ENCODE assay signal across 13 cellular contexts in genomic region chr19:46782355-46783019, GRCh38. TPM values are rescaled to one million over a fixed set of nuclear protein-coding genes. Genes with fewer than 3 reads are reported as not detected.
DNase-seq lines count a peak whose midpoint lies in the region; ATAC-seq, FAIRE-seq and TF ChIP-seq lines count a peak whose summit lies in the region.
"Had no signal": no experiment of that assay in that cellular context is flagged by ENCODE, and none has a peak within 500 bp of the region (broad histone marks: within the 10 kb centered on the region; RNA-seq: fewer than 3 reads in every experiment).

No MANE protein-coding gene starts in this region.

- no peak overlapping the region for H2AK5ac ChIP-seq in H1 (ENCODE audit: low read depth, low read length)

- no peaks in the 10 kb centered on the region for H3K36me3 Mint-ChIP-seq in T-helper 17 cell (ENCODE audit: low read depth)

- WGBS in HepG2 (ENCODE audit: low lambda C conversion rate) = 98% methylated on average over 7 of the region's 7 CpGs
- WGBS in right lobe of liver (ENCODE audit: insufficient coverage, low coverage, low lambda C conversion rate, missing lambda C conversion rate) = 87% methylated on average over 5 of the region's 7 CpGs
- WGBS in H1 (ENCODE audit: extremely low coverage in 1 of 2, insufficient coverage in 1 of 2, insufficient read length in 1 of 2, insufficient replicate concordance in 2 of 2, low coverage in 1 of 2, low lambda C conversion rate in 2 of 2, missing lambda C conversion rate in 1 of 2), 2 experiments = 95% methylated on average over 7 of the region's 7 CpGs; no CpG with 5 or more reads in 1 of the 2 experiments

- H4K20me1 ChIP-seq in HepG2 (ENCODE audit: insufficient read depth, low read length) = peaks cover 38% of the 10 kb centered on the region
- H4K20me1 ChIP-seq in H1 (replicated peaks in 1 of 2; ENCODE audit: control insufficient read depth in 1 of 2, insufficient read depth in 2 of 2, low read length in 2 of 2) = peaks cover 22 to 35% of the 10 kb centered on the region in 2 experiments

- no peak for TF ChIP-seq RAD21 in HepG2 (CRISPR knock-in tag; IDR thresholded peaks at IDR 0.05)
- no peak for TF ChIP-seq RAD21 in H1 (IDR thresholded peaks at IDR 0.05 in 1 of 2, conservative IDR thresholded peaks at IDR 0.05 in 1 of 2; ENCODE audit: low read depth in 2 of 2, low read length in 2 of 2)

- FAIRE-seq in HepG2 (lab: Jason Lieb, UNC) = no peak
- no peak for FAIRE-seq in H1 (lab: Jason Lieb, UNC)

- H3K9me3 Mint-ChIP-seq in stimulated activated naive CD8-positive, alpha-beta T cell treated with anti-CD3 and anti-CD28 coated beads, Interleukin-15, amount 100 ng/mL, for 72 hours = no peaks in the 10 kb centered on the region

- H4K5ac ChIP-seq in H1 (ENCODE audit: insufficient read length, low read depth, low read length) = no peak overlapping the region

- H3K9me3 ChIP-seq in HepG2 (ENCODE audit: low read length) (no peaks in the 10 kb centered on the region), right lobe of liver (no peaks in the 10 kb centered on the region), T-helper 17 cell (ENCODE audit: control insufficient read depth, low read length, poor library complexity, severe bottlenecking) (no peaks in the 10 kb centered on the region), H1 (ENCODE audit: insufficient read depth in 2 of 2, low read depth in 1 of 2, low read length in 1 of 2) (no peaks in the 10 kb centered on the region)
- H3K9me3 ChIP-seq: stomach had no signal

- TF ChIP-seq EP300 in HepG2 (IDR thresholded peaks at IDR 0.05; ENCODE audit: low read depth in 2 of 2, low read length in 2 of 2) (no peak), HepG2 (CRISPR knock-in tag; IDR thresholded peaks at IDR 0.05; ENCODE audit: borderline replicate concordance) (no peak), H1 (IDR thresholded peaks at IDR 0.05; ENCODE audit: borderline replicate concordance in 1 of 2, low read depth in 2 of 2, low read length in 2 of 2) (no peak)

- no peak overlapping the region for H2BK15ac ChIP-seq in H1 (ENCODE audit: low read length)

- H2BK20ac ChIP-seq in H1 (ENCODE audit: low read length) = no peak overlapping the region

- H3K18ac ChIP-seq in H1 (ENCODE audit: extremely low read depth, low read length) = no peak overlapping the region

- peaks cover 47% of the 10 kb centered on the region for H3K4me1 Mint-ChIP-seq in T-helper 17 cell
- H3K4me1 Mint-ChIP-seq in stimulated activated naive CD8-positive, alpha-beta T cell treated with anti-CD3 and anti-CD28 coated beads, Interleukin-15, amount 100 ng/mL, for 72 hours = peaks cover 69% of the 10 kb centered on the region

- DNase-seq in HepG2 (ENCODE audit: low spot score) (no peak), right lobe of liver (no peak), T-helper 17 cell (no peak), H1 (ENCODE audit: low read depth in 1 of 2, low spot score in 2 of 2) (no peak)
- DNase-seq in stimulated activated naive CD8-positive, alpha-beta T cell treated with anti-CD3 and anti-CD28 coated beads, Interleukin-15, amount 100 ng/mL, for 72 hours = no peak
- DNase-seq: foreskin fibroblast; NCI-H2081; SIG-M5; stimulated activated CD4-positive, alpha-beta T cell treated with anti-CD3 and anti-CD28 coated beads, Interleukin-4, amount 100 ng/mL, for 24 hours; stomach had no signal

- no peak for TF ChIP-seq CTCF in HepG2 (CRISPR knock-in tag; IDR thresholded peaks at IDR 0.05)
- no peak for TF ChIP-seq CTCF in right lobe of liver (IDR thresholded peaks at IDR 0.05)
- TF ChIP-seq CTCF in H1 (IDR thresholded peaks at IDR 0.05; ENCODE audit: control extremely low read depth in 1 of 3, insufficient read depth in 1 of 3, low read depth in 1 of 3, low read length in 3 of 3) = no peak

- no peak overlapping the region; the same call in 1 of the 2 replicates for H2BK5ac ChIP-seq in H1 (ENCODE audit: low read depth, low read length)

- no peak overlapping the region for H3K56ac ChIP-seq in H1 (replicated peaks; ENCODE audit: insufficient read length, low read depth, low read length)

- 0 out of 2 replicates have a peak overlapping the region, but pooled peaks have one; percentile 5 for H3K9ac ChIP-seq in HepG2 (ENCODE audit: insufficient read depth, low read depth, low read length)
- H3K9ac ChIP-seq in H1 (replicated peaks in 1 of 4; ENCODE audit: extremely low read depth in 1 of 4, low read depth in 3 of 4, low read length in 3 of 4) = no peak overlapping the region; a peak in 1 of 7 replicates

- H3K4ac ChIP-seq in H1 (replicated peaks; ENCODE audit: insufficient read length, low read depth, low read length) = no peak overlapping the region

- H3K36me3 ChIP-seq in HepG2 (replicated peaks in 1 of 2; ENCODE audit: control insufficient read depth in 1 of 2, insufficient read depth in 2 of 2, low read length in 2 of 2) = peaks cover 33 to 58% of the 10 kb centered on the region in 2 experiments
- H3K36me3 ChIP-seq in right lobe of liver = no peaks in the 10 kb centered on the region
- H3K36me3 ChIP-seq in H1 (ENCODE audit: control insufficient read depth in 2 of 4, insufficient read depth in 4 of 4, low read length in 3 of 4) = peaks cover 32 to 80% (median 49%) of the 10 kb centered on the region in 4 experiments

- peak overlapping the region; percentile 43 for H3K27ac Mint-ChIP-seq in T-helper 17 cell
- H3K27ac Mint-ChIP-seq in stimulated activated naive CD8-positive, alpha-beta T cell treated with anti-CD3 and anti-CD28 coated beads, Interleukin-15, amount 100 ng/mL, for 72 hours = peak overlapping the region; percentile 84 to 99

- H3K79me2 ChIP-seq in HepG2 (ENCODE audit: insufficient read depth, low read length) (peaks cover 60% of the 10 kb centered on the region), H1 (ENCODE audit: control insufficient read depth in 1 of 2, insufficient read depth in 2 of 2, low read length in 2 of 2) (peaks cover 23 to 58% of the 10 kb centered on the region in 2 experiments)

- H3K27me3 Mint-ChIP-seq in T-helper 17 cell = no peaks in the 10 kb centered on the region
- H3K27me3 Mint-ChIP-seq in stimulated activated naive CD8-positive, alpha-beta T cell treated with anti-CD3 and anti-CD28 coated beads, Interleukin-15, amount 100 ng/mL, for 72 hours = no peaks in the 10 kb centered on the region

- H3K4me2 ChIP-seq in HepG2 (ENCODE audit: low read depth, low read length) (peak overlapping the region; percentile 3), H1 (ENCODE audit: insufficient read depth in 1 of 2, low read depth in 2 of 2, low read length in 2 of 2) (no peak overlapping the region; a peak in 1 of 4 replicates)

- POLR2A ChIA-PET in HepG2 (lab: Yijun Ruan, JAX) (interaction anchor here (2.6 kb wide), 1 partner anchor 15 kb away, joined by 9 read pairs; no protein-coding TSS in a partner anchor), H1 (lab: Charles Lee; ENCODE audit: partially characterized antibody) (interaction anchor here (1.0 to 18.4 kb wide), 4 partner anchors 9 to 45 kb away, joined by 3 to 333 read pairs (median 40); no protein-coding TSS in a partner anchor)

- ATAC-seq in HepG2 (no peak), right lobe of liver (no peak), T-helper 17 cell (no peak), HG03378 (IDR thresholded peaks at IDR 0.05; ENCODE audit: unreplicated experiment) (no peak), GM21529 (IDR thresholded peaks at IDR 0.05; ENCODE audit: unreplicated experiment) (no peak), GM19023 (IDR thresholded peaks at IDR 0.05; ENCODE audit: unreplicated experiment) (no peak)
- no peak for ATAC-seq in stimulated activated naive CD8-positive, alpha-beta T cell treated with anti-CD3 and anti-CD28 coated beads, Interleukin-15, amount 100 ng/mL, for 72 hours

- BruUV-seq in HepG2 (replicated peaks; lab: Mats Ljungman, UMichigan) = no TSS peak

- intact Hi-C loops in HepG2 (cut with micrococcal nuclease; ENCODE audit: unreplicated experiment) (no loop called here), right lobe of liver (cut with DNase I) (no loop called here)

- in situ Hi-C loops in HepG2 (cut with HindIII; ENCODE audit: extremely low pct_ligation_motif_present, low pct_unique_long_range_greater_than_20kb) = loop anchor here (5.0 kb wide), 1 partner anchor 60 kb away; no protein-coding TSS in a partner anchor

- H3K4me3 ChIP-seq in HepG2 (replicated peaks in 1 of 3; ENCODE audit: insufficient read depth in 1 of 3, low read depth in 2 of 3, low read length in 3 of 3) (no peak overlapping the region), right lobe of liver (no peak overlapping the region), H1 (ENCODE audit: extremely low read depth in 1 of 4, insufficient read depth in 2 of 4, low read depth in 3 of 4, low read length in 4 of 4) (no peak overlapping the region)

- H4K91ac ChIP-seq in H1 (replicated peaks; ENCODE audit: insufficient read length, low read length) = no peak overlapping the region

- peak overlapping the region; percentile 20 for H3K27ac ChIP-seq in HepG2 (ENCODE audit: extremely low read length, insufficient read depth, low read length)
- no peak overlapping the region for H3K27ac ChIP-seq in right lobe of liver
- no peak overlapping the region for H3K27ac ChIP-seq in H1 (ENCODE audit: low read depth, low read length)

- H3K14ac ChIP-seq in H1 (ENCODE audit: insufficient read length) = no peak overlapping the region

- no peak for TF ChIP-seq POLR2A in HepG2 (IDR thresholded peaks at IDR 0.05; ENCODE audit: insufficient read depth in 1 of 2, low read depth in 2 of 2, low read length in 2 of 2)
- no peak for TF ChIP-seq POLR2A in right lobe of liver (IDR thresholded peaks at IDR 0.05)
- peak in 1 of 2 experiments; percentile 3; a peak in 1 of 3 replicates for TF ChIP-seq POLR2A in H1 (IDR thresholded peaks at IDR 0.05; ENCODE audit: control extremely low read depth in 1 of 2, low read depth in 2 of 2, low read length in 2 of 2)

- H3K23ac ChIP-seq in H1 (ENCODE audit: insufficient read length) = no peak overlapping the region

- H3K27me3 ChIP-seq in HepG2 (ENCODE audit: control insufficient read depth in 1 of 2, insufficient read depth in 2 of 2, low read length in 2 of 2) (no peaks in the 10 kb centered on the region; a peak in 1 of 5 replicates), right lobe of liver (no peaks in the 10 kb centered on the region), H1 (replicated peaks in 1 of 4; ENCODE audit: control insufficient read depth in 3 of 4, extremely low read depth in 1 of 4, insufficient read depth in 3 of 4, low read length in 3 of 4) (no peaks in the 10 kb centered on the region)
- H3K27me3 ChIP-seq: stomach had no signal

- CTCF ChIA-PET in HepG2 (lab: Yijun Ruan, JAX; ENCODE audit: low intra/inter-chr PET ratio, low total read pairs) (no interaction called here), H1 (lab: Charles Lee; ENCODE audit: partially characterized antibody) (interaction anchor here (0.5 to 4.1 kb wide), 6 partner anchors 13 to 792 kb away, joined by 3 to 25 read pairs (median 4); no protein-coding TSS in a partner anchor)

- no peak overlapping the region for H2BK12ac ChIP-seq in H1 (ENCODE audit: low read depth, low read length)

- H2AFZ ChIP-seq in HepG2 (ENCODE audit: low read length) = no peak overlapping the region
- no peak overlapping the region for H2AFZ ChIP-seq in H1 (ENCODE audit: low read length)

- peaks cover 8% of the 10 kb centered on the region for H3K79me1 ChIP-seq in H1 (ENCODE audit: low read depth, low read length)

- H3K4me1 ChIP-seq in HepG2 (ENCODE audit: insufficient read depth, low read length) (peaks cover 50% of the 10 kb centered on the region), right lobe of liver (peaks cover 0 to 5% (median 0%) of the 10 kb centered on the region in 4 donors), H1 (replicated peaks in 1 of 4; ENCODE audit: control insufficient read depth in 3 of 4, insufficient read depth in 4 of 4, low read length in 3 of 4) (peaks cover 6 to 21% (median 10%) of the 10 kb centered on the region in 4 experiments; a peak in 6 of 7 replicates)

- peaks cover 14% of the 10 kb centered on the region for H3K23me2 ChIP-seq in H1 (ENCODE audit: low read depth, low read length)

- H2BK120ac ChIP-seq in H1 (replicated peaks; ENCODE audit: low read depth, low read length) = no peak overlapping the region

- H3K4me3 Mint-ChIP-seq in T-helper 17 cell = peak overlapping the region; percentile 33
- peak overlapping the region; percentile 93 to 98 for H3K4me3 Mint-ChIP-seq in stimulated activated naive CD8-positive, alpha-beta T cell treated with anti-CD3 and anti-CD28 coated beads, Interleukin-15, amount 100 ng/mL, for 72 hours

- no peak overlapping the region for H4K8ac ChIP-seq in H1 (ENCODE audit: extremely low read depth, insufficient read depth, low read length)

RNA-seq across cellular contexts. Expression of gene SLC1A5, which starts 5.9 kb away (rescaled TPM):
- total RNA-seq in HepG2 (2016; rRNA removed; fragmentation: Illumina TruSeq; extraction: Trizol) (62.9 and 120 TPM in 2 replicates), right lobe of liver (1 to 10 TPM; 1.8 to 8.0 (median 4.4) TPM), T-helper 17 cell (10 to 100 TPM; 13.6 to 15.9 TPM)
- 32.1 and 33.8 TPM in 2 replicates for total RNA-seq in HepG2 (2016; cell fraction: cytosol; rRNA removed; fragmentation: Illumina TruSeq; extraction: Trizol; ENCODE audit: low read depth)
- 60.0 and 120 TPM in 2 replicates for total RNA-seq in HepG2 (2016; cell fraction: insoluble cytoplasmic fraction; rRNA removed; fragmentation: Illumina TruSeq; extraction: Trizol)
- 66.6 and 68.6 TPM in 2 replicates for total RNA-seq in HepG2 (2016; cell fraction: membrane; rRNA removed; fragmentation: Illumina TruSeq; extraction: Trizol)
- 104 and 128 TPM in 2 replicates for total RNA-seq in HepG2 (2016; cell fraction: nucleus; rRNA removed; fragmentation: Illumina TruSeq; extraction: Trizol)
- polyA plus RNA-seq in HepG2 (2011; rRNA removed) (159 and 209 TPM in 2 replicates), H1 (2011; rRNA removed) (351 and 475 TPM in 2 replicates)
- polyA plus RNA-seq in HepG2 (2011; cell fraction: cytosol; rRNA removed) = 144 and 165 TPM in 2 replicates
- 113 and 131 TPM in 2 replicates for polyA plus RNA-seq in HepG2 (2011; cell fraction: nucleus; rRNA removed)
- polyA plus RNA-seq in HepG2 (2012) = 119 and 235 TPM in 2 replicates
- 34.6 and 34.8 TPM in 2 replicates for polyA plus RNA-seq in HepG2 (2016; cell fraction: cytosol; fragmentation: Illumina TruSeq; extraction: Trizol; ENCODE audit: low read depth)
- polyA plus RNA-seq in HepG2 (2016; cell fraction: insoluble cytoplasmic fraction; fragmentation: Illumina TruSeq; extraction: Trizol; ENCODE audit: low read depth) = 74.0 and 78.9 TPM in 2 replicates
- polyA plus RNA-seq in HepG2 (2016; cell fraction: membrane; fragmentation: Illumina TruSeq; extraction: Trizol; ENCODE audit: low read depth) = 51.1 and 55.4 TPM in 2 replicates
- polyA plus RNA-seq in HepG2 (2016; cell fraction: nucleus; fragmentation: Illumina TruSeq; extraction: Trizol; ENCODE audit: insufficient read depth, low read depth) = 197 and 219 TPM in 2 replicates
- polyA minus RNA-seq in HepG2 (2011; rRNA and poly(A)+ RNA removed; ENCODE audit: low replicate concordance) = 282 and 502 TPM in 2 replicates
- polyA minus RNA-seq in HepG2 (2011; cell fraction: cytosol; rRNA and poly(A)+ RNA removed) = 101 and 104 TPM in 2 replicates
- 52.3 and 68.3 TPM in 2 replicates for polyA minus RNA-seq in HepG2 (2011; cell fraction: nucleus; rRNA and poly(A)+ RNA removed)
- total RNA-seq in H1 (2021; fragmentation: NEBNext Ultra II Directional; extraction: Animal tissue kit (Norgen Biotek cat#: 25700)) = 290 and 291 TPM in 2 replicates
- polyA plus RNA-seq in H1 (2011; cell fraction: cytosol; rRNA removed) = 305 TPM
- polyA plus RNA-seq in H1 (2011; cell fraction: nucleus; rRNA removed) = 293 TPM
- 192 to 294 TPM (median 290 TPM) in 4 replicates for polyA plus RNA-seq in H1 (2012, experiment 1 of 2)
- polyA plus RNA-seq in H1 (2012, experiment 2 of 2) = 364 TPM
- 328 TPM for polyA plus RNA-seq in H1 (2013, experiment 1 of 2)
- 322 TPM for polyA plus RNA-seq in H1 (2013, experiment 2 of 2)
- 271 and 323 TPM in 2 replicates for polyA minus RNA-seq in H1 (2011; rRNA and poly(A)+ RNA removed)
- 153 TPM for polyA minus RNA-seq in H1 (2011; cell fraction: cytosol; rRNA and poly(A)+ RNA removed)
- polyA minus RNA-seq in H1 (2011; cell fraction: nucleus; rRNA and poly(A)+ RNA removed) = 89.0 TPM

RNA-seq across cellular contexts. Expression of gene STRN4, which starts 36.2 kb away (rescaled TPM):
- total RNA-seq in HepG2 (2016; rRNA removed; fragmentation: Illumina TruSeq; extraction: Trizol) (32.2 and 43.1 TPM in 2 replicates), right lobe of liver (10 to 100 TPM; 16.9 to 28.1 (median 23.7) TPM), T-helper 17 cell (100 to 1,000 TPM; 108 to 145 TPM)
- 13.6 and 15.4 TPM in 2 replicates for total RNA-seq in HepG2 (2016; cell fraction: cytosol; rRNA removed; fragmentation: Illumina TruSeq; extraction: Trizol; ENCODE audit: low read depth)
- 25.7 and 41.7 TPM in 2 replicates for total RNA-seq in HepG2 (2016; cell fraction: insoluble cytoplasmic fraction; rRNA removed; fragmentation: Illumina TruSeq; extraction: Trizol)
- total RNA-seq in HepG2 (2016; cell fraction: membrane; rRNA removed; fragmentation: Illumina TruSeq; extraction: Trizol) = 30.2 and 30.9 TPM in 2 replicates
- total RNA-seq in HepG2 (2016; cell fraction: nucleus; rRNA removed; fragmentation: Illumina TruSeq; extraction: Trizol) = 30.6 and 31.6 TPM in 2 replicates
- polyA plus RNA-seq in HepG2 (2011; rRNA removed) (57.3 and 80.7 TPM in 2 replicates), H1 (2011; rRNA removed) (187 and 298 TPM in 2 replicates)
- 34.2 and 64.8 TPM in 2 replicates for polyA plus RNA-seq in HepG2 (2011; cell fraction: cytosol; rRNA removed)
- 266 and 313 TPM in 2 replicates for polyA plus RNA-seq in HepG2 (2011; cell fraction: nucleus; rRNA removed)
- polyA plus RNA-seq in HepG2 (2012) = 35.6 and 48.5 TPM in 2 replicates
- polyA plus RNA-seq in HepG2 (2016; cell fraction: cytosol; fragmentation: Illumina TruSeq; extraction: Trizol; ENCODE audit: low read depth) = 8.5 and 9.3 TPM in 2 replicates
- polyA plus RNA-seq in HepG2 (2016; cell fraction: insoluble cytoplasmic fraction; fragmentation: Illumina TruSeq; extraction: Trizol; ENCODE audit: low read depth) = 34.1 and 37.8 TPM in 2 replicates
- 21.1 and 23.2 TPM in 2 replicates for polyA plus RNA-seq in HepG2 (2016; cell fraction: membrane; fragmentation: Illumina TruSeq; extraction: Trizol; ENCODE audit: low read depth)
- polyA plus RNA-seq in HepG2 (2016; cell fraction: nucleus; fragmentation: Illumina TruSeq; extraction: Trizol; ENCODE audit: insufficient read depth, low read depth) = 78.0 and 78.1 TPM in 2 replicates
- 47.8 and 141 TPM in 2 replicates for polyA minus RNA-seq in HepG2 (2011; rRNA and poly(A)+ RNA removed; ENCODE audit: low replicate concordance)
- polyA minus RNA-seq in HepG2 (2011; cell fraction: cytosol; rRNA and poly(A)+ RNA removed) = 30.6 and 39.4 TPM in 2 replicates
- 37.0 and 47.4 TPM in 2 replicates for polyA minus RNA-seq in HepG2 (2011; cell fraction: nucleus; rRNA and poly(A)+ RNA removed)
- 120 and 124 TPM in 2 replicates for total RNA-seq in H1 (2021; fragmentation: NEBNext Ultra II Directional; extraction: Animal tissue kit (Norgen Biotek cat#: 25700))
- polyA plus RNA-seq in H1 (2011; cell fraction: cytosol; rRNA removed) = 187 TPM
- 357 TPM for polyA plus RNA-seq in H1 (2011; cell fraction: nucleus; rRNA removed)
- polyA plus RNA-seq in H1 (2012, experiment 1 of 2) = 79.5 to 127 TPM (median 116 TPM) in 4 replicates
- polyA plus RNA-seq in H1 (2012, experiment 2 of 2) = 86.4 TPM
- polyA plus RNA-seq in H1 (2013, experiment 1 of 2) = 74.9 TPM
- 72.9 TPM for polyA plus RNA-seq in H1 (2013, experiment 2 of 2)
- polyA minus RNA-seq in H1 (2011; rRNA and poly(A)+ RNA removed) = 98.5 and 101 TPM in 2 replicates
- 89.5 TPM for polyA minus RNA-seq in H1 (2011; cell fraction: cytosol; rRNA and poly(A)+ RNA removed)
- 111 TPM for polyA minus RNA-seq in H1 (2011; cell fraction: nucleus; rRNA and poly(A)+ RNA removed)

RNA-seq across cellular contexts. Expression of gene FKRP, which starts 36.6 kb away (rescaled TPM):
- 4.0 and 9.8 TPM in 2 replicates for total RNA-seq in HepG2 (2016; rRNA removed; fragmentation: Illumina TruSeq; extraction: Trizol)
- total RNA-seq in HepG2 (2016; cell fraction: cytosol; rRNA removed; fragmentation: Illumina TruSeq; extraction: Trizol; ENCODE audit: low read depth) = 1.2 and 1.9 TPM in 2 replicates
- 3.4 and 11.2 TPM in 2 replicates for total RNA-seq in HepG2 (2016; cell fraction: insoluble cytoplasmic fraction; rRNA removed; fragmentation: Illumina TruSeq; extraction: Trizol)
- 3.6 and 3.7 TPM in 2 replicates for total RNA-seq in HepG2 (2016; cell fraction: membrane; rRNA removed; fragmentation: Illumina TruSeq; extraction: Trizol)
- total RNA-seq in HepG2 (2016; cell fraction: nucleus; rRNA removed; fragmentation: Illumina TruSeq; extraction: Trizol) = 11.2 and 11.6 TPM in 2 replicates
- 7.3 and 9.2 TPM in 2 replicates for polyA plus RNA-seq in HepG2 (2011; rRNA removed)
- polyA plus RNA-seq in HepG2 (2011; cell fraction: cytosol; rRNA removed) = 7.8 and 9.7 TPM in 2 replicates
- polyA plus RNA-seq in HepG2 (2011; cell fraction: nucleus; rRNA removed) = 27.5 and 33.9 TPM in 2 replicates
- 12.4 and 17.0 TPM in 2 replicates for polyA plus RNA-seq in HepG2 (2012)
- 0.63 and 1.3 TPM in 2 replicates for polyA plus RNA-seq in HepG2 (2016; cell fraction: cytosol; fragmentation: Illumina TruSeq; extraction: Trizol; ENCODE audit: low read depth)
- polyA plus RNA-seq in HepG2 (2016; cell fraction: insoluble cytoplasmic fraction; fragmentation: Illumina TruSeq; extraction: Trizol; ENCODE audit: low read depth) = 5.1 TPM in 2 replicates
- 1.7 and 2.3 TPM in 2 replicates for polyA plus RNA-seq in HepG2 (2016; cell fraction: membrane; fragmentation: Illumina TruSeq; extraction: Trizol; ENCODE audit: low read depth)
- 34.8 and 35.7 TPM in 2 replicates for polyA plus RNA-seq in HepG2 (2016; cell fraction: nucleus; fragmentation: Illumina TruSeq; extraction: Trizol; ENCODE audit: insufficient read depth, low read depth)
- polyA minus RNA-seq in HepG2 (2011; rRNA and poly(A)+ RNA removed; ENCODE audit: low replicate concordance) = 6.9 and 11.0 TPM in 2 replicates
- polyA minus RNA-seq in HepG2 (2011; cell fraction: cytosol; rRNA and poly(A)+ RNA removed) = 7.5 and 8.8 TPM in 2 replicates
- polyA minus RNA-seq in HepG2 (2011; cell fraction: nucleus; rRNA and poly(A)+ RNA removed) = 10.3 and 11.5 TPM in 2 replicates
- 1 to 10 TPM; 5.8 to 9.5 (median 7.4) TPM for total RNA-seq in right lobe of liver
- total RNA-seq in T-helper 17 cell = 10 to 100 TPM; 22.5 to 23.3 TPM
- total RNA-seq in H1 (2021; fragmentation: NEBNext Ultra II Directional; extraction: Animal tissue kit (Norgen Biotek cat#: 25700)) = 24.4 and 24.8 TPM in 2 replicates
- polyA plus RNA-seq in H1 (2011; rRNA removed) = 17.1 and 29.1 TPM in 2 replicates
- polyA plus RNA-seq in H1 (2011; cell fraction: cytosol; rRNA removed) = 16.6 TPM
- 36.2 TPM for polyA plus RNA-seq in H1 (2011; cell fraction: nucleus; rRNA removed)
- 22.3 to 27.7 TPM (median 25.3 TPM) in 4 replicates for polyA plus RNA-seq in H1 (2012, experiment 1 of 2)
- polyA plus RNA-seq in H1 (2012, experiment 2 of 2) = 18.2 TPM
- polyA plus RNA-seq in H1 (2013, experiment 1 of 2) = 31.2 TPM
- polyA plus RNA-seq in H1 (2013, experiment 2 of 2) = 30.1 TPM
- 9.1 and 10.6 TPM in 2 replicates for polyA minus RNA-seq in H1 (2011; rRNA and poly(A)+ RNA removed)
- 10.7 TPM for polyA minus RNA-seq in H1 (2011; cell fraction: cytosol; rRNA and poly(A)+ RNA removed)
- 13.1 TPM for polyA minus RNA-seq in H1 (2011; cell fraction: nucleus; rRNA and poly(A)+ RNA removed)

Comparison
In these comparisons a context has a peak if more than half of its experiments do, and no peak if none do; other contexts are left out.
1. Of the 41 proteins assayed by ChIP-seq in both HepG2 and H1: peak only in HepG2: none; only in H1: none; in both: POLR2AphosphoS5; in neither: 39; mixed calls (peak in some experiments, not most) for 1.